ENCODE assay signal across 19 cellular contexts in the genomic region with DNA sequence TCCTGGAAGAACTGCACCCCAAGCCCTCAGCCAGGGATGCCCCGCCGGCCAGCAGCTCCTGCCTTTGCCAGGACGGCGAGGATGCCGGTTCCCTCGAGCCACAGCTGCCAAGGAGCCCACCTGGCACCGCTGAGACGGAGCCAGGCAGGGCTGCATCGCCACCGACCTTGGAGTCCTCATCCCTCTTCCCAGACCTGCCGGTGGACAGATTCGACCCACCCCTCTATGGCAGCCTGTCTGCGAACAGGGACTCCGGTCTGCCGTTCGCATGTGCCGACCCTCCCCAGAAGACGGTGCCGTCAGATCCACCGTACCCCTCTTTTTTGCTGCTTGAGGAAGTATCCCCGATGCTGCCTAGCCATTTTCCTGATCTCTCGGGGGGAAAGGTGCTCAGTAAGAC. TPM values are rescaled to one million over a fixed set of nuclear protein-coding genes. Genes with fewer than 3 reads are reported as not detected.
DNase-seq lines count a peak whose midpoint lies in the region; ATAC-seq, FAIRE-seq and TF ChIP-seq lines count a peak whose summit lies in the region.
"Had no signal": no experiment of that assay in that cellular context is flagged by ENCODE, and none has a peak within 500 bp of the region (broad histone marks: within the 10 kb centered on the region; RNA-seq: fewer than 3 reads in every experiment).

No MANE protein-coding gene starts in this region.

- CTCF ChIA-PET in Caco-2 (lab: Charles Lee) = no interaction called here
- CTCF ChIA-PET in naive thymus-derived CD4-positive, alpha-beta T cell (lab: Charles Lee) = no interaction called here

- FAIRE-seq in small intestine (lab: Jason Lieb, UNC) = no peak
- FAIRE-seq: bronchial epithelial cell had no signal

- H3K4me3 ChIP-seq in Caco-2 (ENCODE audit: low read depth, low read length) (no peak overlapping the region), small intestine (ENCODE audit: low read depth in 1 of 2, low read length in 2 of 2) (no peak overlapping the region), gastrocnemius medialis (no peak overlapping the region)
- H3K4me3 ChIP-seq in naive thymus-derived CD4-positive, alpha-beta T cell (ENCODE audit: low read length) = no peak overlapping the region
- H3K4me3 ChIP-seq: lung had no signal

- no peak for TF ChIP-seq POLR2A in gastrocnemius medialis (IDR thresholded peaks at IDR 0.05)

- no peak for DNase-seq in T-helper 1 cell
- DNase-seq in Caco-2 = no peak
- no peak for DNase-seq in activated naive CD8-positive, alpha-beta T cell treated with anti-CD3 and anti-CD28 coated beads, Interleukin-2, amount 10 ng/mL, durations not matched to agents 7 days and 5 days
- DNase-seq in naive thymus-derived CD4-positive, alpha-beta T cell = no peak
- no peak for DNase-seq in small intestine
- DNase-seq in gastrocnemius medialis = no peak
- DNase-seq: 8988T, glutamatergic neuron, NCI-H1436 treated with DMSO at 0.1 percent for 48 hours, NCI-H82, nephron progenitor cell had no signal

- peak overlapping the region; percentile 37 for H3K4me3 Mint-ChIP-seq in T-helper 1 cell treated with Interleukin-12 subunit alpha and Interleukin-12 subunit beta and Interleukin-4 antibody, amounts not matched to agents 30 μg/mL and 1 μg/mL, for 36 hours
- peak overlapping the region; percentile 57 for H3K4me3 Mint-ChIP-seq in Caco-2 (ENCODE audit: unreplicated experiment)
- H3K4me3 Mint-ChIP-seq in activated naive CD8-positive, alpha-beta T cell treated with anti-CD3 and anti-CD28 coated beads, Interleukin-2, amount 10 ng/mL, durations not matched to agents 7 days and 5 days = peak overlapping the region; percentile 51
- peak overlapping the region; percentile 34 to 79 (median 64) for H3K4me3 Mint-ChIP-seq in naive thymus-derived CD4-positive, alpha-beta T cell
- H3K4me3 Mint-ChIP-seq: nephron progenitor cell had no signal

- no peak for TF ChIP-seq CTCF in Caco-2 (IDR thresholded peaks at IDR 0.05; ENCODE audit: insufficient read depth in 1 of 2, low read depth in 1 of 2, low read length in 1 of 2, severe bottlenecking in 1 of 2, unreplicated experiment in 1 of 2)
- TF ChIP-seq CTCF in gastrocnemius medialis (IDR thresholded peaks at IDR 0.05 in 4 of 5, conservative IDR thresholded peaks at IDR 0.05 in 1 of 5) = no peak

- peaks cover 10% of the 10 kb centered on the region for H3K4me1 ChIP-seq in Caco-2
- H3K4me1 ChIP-seq in naive thymus-derived CD4-positive, alpha-beta T cell (ENCODE audit: control insufficient read depth in 2 of 2, insufficient read depth in 2 of 2, low read length in 2 of 2) = peaks cover 5 to 7% of the 10 kb centered on the region in 2 donors
- H3K4me1 ChIP-seq in small intestine (ENCODE audit: control insufficient read depth in 2 of 2, insufficient read depth in 1 of 2, low read depth in 1 of 2, low read length in 1 of 2) = no peaks in the 10 kb centered on the region
- peaks cover 0 to 8% of the 10 kb centered on the region in 2 donors for H3K4me1 ChIP-seq in gastrocnemius medialis

- no peaks in the 10 kb centered on the region for H3K36me3 Mint-ChIP-seq in T-helper 1 cell treated with Interleukin-12 subunit alpha and Interleukin-12 subunit beta and Interleukin-4 antibody, amounts not matched to agents 30 μg/mL and 1 μg/mL, for 36 hours (ENCODE audit: low read depth)
- peaks cover 6% of the 10 kb centered on the region for H3K36me3 Mint-ChIP-seq in Caco-2 (ENCODE audit: insufficient read depth, unreplicated experiment)
- H3K36me3 Mint-ChIP-seq in activated naive CD8-positive, alpha-beta T cell treated with anti-CD3 and anti-CD28 coated beads, Interleukin-2, amount 10 ng/mL, durations not matched to agents 7 days and 5 days = no peaks in the 10 kb centered on the region
- H3K36me3 Mint-ChIP-seq in naive thymus-derived CD4-positive, alpha-beta T cell = no peaks in the 10 kb centered on the region
- H3K36me3 Mint-ChIP-seq: activated naive CD4-positive, alpha-beta T cell treated with anti-CD3 and anti-CD28 coated beads, Interleukin-2, amount 50 U/mL, for 72 hours had no signal

- H3K27me3 Mint-ChIP-seq in T-helper 1 cell treated with Interleukin-12 subunit alpha and Interleukin-12 subunit beta and Interleukin-4 antibody, amounts not matched to agents 30 μg/mL and 1 μg/mL, for 36 hours (ENCODE audit: low read depth) = peaks cover 8% of the 10 kb centered on the region
- peaks cover 9% of the 10 kb centered on the region for H3K27me3 Mint-ChIP-seq in Caco-2 (ENCODE audit: insufficient read depth, unreplicated experiment)
- no peaks in the 10 kb centered on the region for H3K27me3 Mint-ChIP-seq in activated naive CD8-positive, alpha-beta T cell treated with anti-CD3 and anti-CD28 coated beads, Interleukin-2, amount 10 ng/mL, durations not matched to agents 7 days and 5 days
- H3K27me3 Mint-ChIP-seq in naive thymus-derived CD4-positive, alpha-beta T cell = peaks cover 0 to 10% (median 0%) of the 10 kb centered on the region in 5 donors

- H3K27ac Mint-ChIP-seq in T-helper 1 cell treated with Interleukin-12 subunit alpha and Interleukin-12 subunit beta and Interleukin-4 antibody, amounts not matched to agents 30 μg/mL and 1 μg/mL, for 36 hours = no peak overlapping the region
- H3K27ac Mint-ChIP-seq in Caco-2 (ENCODE audit: unreplicated experiment) = no peak overlapping the region
- H3K27ac Mint-ChIP-seq in activated naive CD8-positive, alpha-beta T cell treated with anti-CD3 and anti-CD28 coated beads, Interleukin-2, amount 10 ng/mL, durations not matched to agents 7 days and 5 days = no peak overlapping the region
- peak overlapping the region in 4 of 9 donors; percentile 34 to 57 (median 40) for H3K27ac Mint-ChIP-seq in naive thymus-derived CD4-positive, alpha-beta T cell
- H3K27ac Mint-ChIP-seq: activated naive CD4-positive, alpha-beta T cell treated with anti-CD3 and anti-CD28 coated beads, Interleukin-2, amount 50 U/mL, for 72 hours; nephron progenitor cell; progenitor cell of endocrine pancreas had no signal

- intact Hi-C loops in Caco-2 (cut with micrococcal nuclease; ENCODE audit: unreplicated experiment) = loop anchor here (10.0 kb wide), 1 partner anchor 237 kb away; no protein-coding TSS in a partner anchor
- intact Hi-C loops in naive thymus-derived CD4-positive, alpha-beta T cell (cut with micrococcal nuclease) = no loop called here
- intact Hi-C loops in gastrocnemius medialis (cut with DNase I; ENCODE audit: low total_unique reads) = loop anchor here (10.0 kb wide), 1 partner anchor 447 kb away; no protein-coding TSS in a partner anchor

- no peak for ATAC-seq in activated naive CD8-positive, alpha-beta T cell treated with anti-CD3 and anti-CD28 coated beads, Interleukin-2, amount 10 ng/mL, durations not matched to agents 7 days and 5 days (ENCODE audit: low read depth)
- ATAC-seq in naive thymus-derived CD4-positive, alpha-beta T cell = no peak
- no peak for ATAC-seq in gastrocnemius medialis
- no peak for ATAC-seq in HG02870 (IDR thresholded peaks at IDR 0.05; ENCODE audit: unreplicated experiment)

- H3K27ac ChIP-seq in naive thymus-derived CD4-positive, alpha-beta T cell (ENCODE audit: low read depth, low read length) = no peak overlapping the region
- H3K27ac ChIP-seq in small intestine (ENCODE audit: low read depth in 1 of 2, low read length in 1 of 2) = no peak overlapping the region
- no peak overlapping the region for H3K27ac ChIP-seq in gastrocnemius medialis

- H3K9me3 Mint-ChIP-seq in T-helper 1 cell treated with Interleukin-12 subunit alpha and Interleukin-12 subunit beta and Interleukin-4 antibody, amounts not matched to agents 30 μg/mL and 1 μg/mL, for 36 hours = no peaks in the 10 kb centered on the region
- H3K9me3 Mint-ChIP-seq in Caco-2 (ENCODE audit: unreplicated experiment) = no peaks in the 10 kb centered on the region
- no peaks in the 10 kb centered on the region for H3K9me3 Mint-ChIP-seq in activated naive CD8-positive, alpha-beta T cell treated with anti-CD3 and anti-CD28 coated beads, Interleukin-2, amount 10 ng/mL, durations not matched to agents 7 days and 5 days
- H3K9me3 Mint-ChIP-seq in naive thymus-derived CD4-positive, alpha-beta T cell = no peaks in the 10 kb centered on the region
- H3K9me3 Mint-ChIP-seq: activated naive CD4-positive, alpha-beta T cell treated with anti-CD3 and anti-CD28 coated beads, Interleukin-2, amount 50 U/mL, for 72 hours; nephron progenitor cell had no signal

- H3K27me3 ChIP-seq in Caco-2 (replicated peaks; ENCODE audit: control insufficient read depth, insufficient read depth, low read length) (peaks cover 2% of the 10 kb centered on the region; the same call in 1 of the 2 replicates), small intestine (ENCODE audit: control insufficient read depth in 2 of 2, insufficient read depth in 2 of 2, low read length in 2 of 2) (peaks cover 2 to 5% of the 10 kb centered on the region in 2 donors), gastrocnemius medialis (peaks cover 27 to 45% (median 42%) of the 10 kb centered on the region in 3 donors)
- H3K27me3 ChIP-seq in naive thymus-derived CD4-positive, alpha-beta T cell (ENCODE audit: control insufficient read depth in 2 of 2, insufficient read depth in 2 of 2, low read length in 2 of 2) = no peaks in the 10 kb centered on the region

- POLR2A ChIA-PET in Caco-2 (lab: Charles Lee) = no interaction called here
- POLR2A ChIA-PET in activated naive CD8-positive, alpha-beta T cell treated with anti-CD3 and anti-CD28 coated beads, Interleukin-2, amount 10 ng/mL, durations not matched to agents 7 days and 5 days (lab: Charles Lee) = interaction anchor here (0.8 to 2.6 kb wide), 2 partner anchors 138 to 475 kb away, joined by 3 to 6 read pairs; partner anchors contain the start of gene ZC3H18
- POLR2A ChIA-PET in naive thymus-derived CD4-positive, alpha-beta T cell (lab: Charles Lee) = no interaction called here

- H3K4me1 Mint-ChIP-seq in T-helper 1 cell treated with Interleukin-12 subunit alpha and Interleukin-12 subunit beta and Interleukin-4 antibody, amounts not matched to agents 30 μg/mL and 1 μg/mL, for 36 hours (ENCODE audit: low read depth) = no peaks in the 10 kb centered on the region
- H3K4me1 Mint-ChIP-seq in Caco-2 (ENCODE audit: low read depth, unreplicated experiment) = no peaks in the 10 kb centered on the region
- peaks cover 4% of the 10 kb centered on the region for H3K4me1 Mint-ChIP-seq in activated naive CD8-positive, alpha-beta T cell treated with anti-CD3 and anti-CD28 coated beads, Interleukin-2, amount 10 ng/mL, durations not matched to agents 7 days and 5 days
- H3K4me1 Mint-ChIP-seq in naive thymus-derived CD4-positive, alpha-beta T cell = peaks cover 0 to 11% (median 0%) of the 10 kb centered on the region in 7 donors

- no TSS peak for BruUV-seq in Caco-2 (replicated peaks; lab: Mats Ljungman, UMichigan)

- no peaks in the 10 kb centered on the region for H3K36me3 ChIP-seq in Caco-2 (ENCODE audit: control insufficient read depth, insufficient read depth, low read length)
- no peaks in the 10 kb centered on the region for H3K36me3 ChIP-seq in naive thymus-derived CD4-positive, alpha-beta T cell (ENCODE audit: control insufficient read depth in 2 of 3, insufficient read depth in 3 of 3, low read length in 3 of 3)
- no peaks in the 10 kb centered on the region for H3K36me3 ChIP-seq in small intestine (ENCODE audit: control insufficient read depth in 2 of 2, insufficient read depth in 2 of 2, low read length in 2 of 2)
- no peaks in the 10 kb centered on the region for H3K36me3 ChIP-seq in gastrocnemius medialis
- H3K36me3 ChIP-seq: esophagus muscularis mucosa, tibial nerve had no signal

- in situ Hi-C loops in gastrocnemius medialis (cut with MboI; ENCODE audit: low sequenced_read_pairs in 4 of 4) = loop anchor here in 1 of 4 donors (25.0 kb wide), 1 partner anchor 131 kb away; the partner anchor contains the start of gene ZC3H18

- WGBS in small intestine, 3 donors = 83 to 92% (median 86%) methylated on average over 22 of the region's 22 CpGs

- H3K9me3 ChIP-seq in Caco-2 = no peaks in the 10 kb centered on the region
- no peaks in the 10 kb centered on the region for H3K9me3 ChIP-seq in naive thymus-derived CD4-positive, alpha-beta T cell (ENCODE audit: control insufficient read depth in 2 of 3, low read length in 3 of 3)
- no peaks in the 10 kb centered on the region for H3K9me3 ChIP-seq in small intestine (ENCODE audit: control insufficient read depth, low read depth)
- no peaks in the 10 kb centered on the region for H3K9me3 ChIP-seq in gastrocnemius medialis
- H3K9me3 ChIP-seq: esophagus muscularis mucosa, tibial nerve had no signal

RNA-seq across cellular contexts. Expression of gene ZFPM1, which starts 21.4 kb away (rescaled TPM):
- 24.1 and 25.9 TPM in 2 replicates for total RNA-seq in Caco-2 (2022)
- 10 to 100 TPM; 19.0 to 19.2 TPM for total RNA-seq in activated naive CD8-positive, alpha-beta T cell treated with anti-CD3 and anti-CD28 coated beads, Interleukin-2, amount 10 ng/mL, durations not matched to agents 7 days and 5 days
- 10 to 100 TPM; 13.2 to 28.1 (median 18.1) TPM for total RNA-seq in naive thymus-derived CD4-positive, alpha-beta T cell
- under 1 TPM; 0.15 to 0.16 TPM for polyA plus RNA-seq in naive thymus-derived CD4-positive, alpha-beta T cell
- polyA plus RNA-seq in small intestine = 10 to 100 TPM in 1 of 3 donors, 1 to 10 TPM in 2; 8.1 to 14.9 (median 9.2) TPM
- total RNA-seq in gastrocnemius medialis = under 1 TPM; 0.31 to 0.71 (median 0.56) TPM

RNA-seq across cellular contexts. Expression of gene ZNF469, which starts 48.9 kb away (rescaled TPM):
- total RNA-seq in Caco-2 (2022) = 0.07 and 0.12 TPM in 2 replicates
- total RNA-seq in activated naive CD8-positive, alpha-beta T cell treated with anti-CD3 and anti-CD28 coated beads, Interleukin-2, amount 10 ng/mL, durations not matched to agents 7 days and 5 days = 1 to 10 TPM; 1.1 to 1.2 TPM
- 1 to 10 TPM in 4 of 5 experiments, under 1 TPM in 1; 0.68 to 1.6 (median 1.1) TPM for total RNA-seq in naive thymus-derived CD4-positive, alpha-beta T cell
- polyA plus RNA-seq in naive thymus-derived CD4-positive, alpha-beta T cell = under 1 TPM in 1 of 2 donors, not detected in 1; 0.07 TPM
- polyA plus RNA-seq in small intestine = under 1 TPM in 2 of 3 donors, not detected in 1; under 0.01 to 0.30 TPM
- total RNA-seq in gastrocnemius medialis = under 1 TPM; 0.03 to 0.16 (median 0.07) TPM

Comparison
In these comparisons a context has a peak if more than half of its experiments do, and no peak if none do; other contexts are left out.
1. RNA of gene ZFPM1, which starts 21.4 kb away (total RNA-seq): 24.1 to 25.9 TPM in Caco-2, 19.0 to 19.2 TPM in activated naive CD8-positive, alpha-beta T cell treated with anti-CD3 and anti-CD28 coated beads, Interleukin-2, amount 10 ng/mL, durations not matched to agents 7 days and 5 days and 13.2 to 28.1 TPM in naive thymus-derived CD4-positive, alpha-beta T cell; 0.31 to 0.71 TPM in gastrocnemius medialis; every median in the first group is over 4 times any median in the second.
2. intact Hi-C loops: an anchor here in Caco-2 (10.0 kb wide) and gastrocnemius medialis (10.0 kb wide); none called in naive thymus-derived CD4-positive, alpha-beta T cell.
3. Peak in every context shown above with its lines, with median percentiles within 50 percentile points of each other: H3K4me3 Mint-ChIP-seq.